Comparison of ENCODE assay signal across 1 cellular context in the genomic region with DNA sequence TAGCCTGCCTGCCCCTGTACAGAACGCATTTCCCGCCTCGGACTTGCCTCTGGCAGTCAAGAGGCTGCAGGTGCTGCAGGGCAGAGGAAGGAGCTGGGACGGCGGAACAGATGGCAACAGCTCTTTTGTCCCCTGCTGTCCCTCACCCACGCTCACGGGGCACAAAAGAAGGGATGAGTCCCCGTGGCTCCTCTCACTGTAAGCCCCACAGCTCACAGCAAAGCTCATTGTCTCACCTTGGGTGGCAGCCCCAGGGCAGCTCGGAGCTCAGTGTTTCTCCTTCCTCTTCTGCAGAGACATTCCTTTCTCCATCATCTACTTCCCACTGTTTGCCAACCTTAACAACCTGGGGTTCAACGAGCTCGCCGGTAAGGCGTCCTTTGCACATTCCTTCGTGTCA.
TF ChIP-seq lines count a peak whose summit lies in the region.

No MANE protein-coding gene starts in this region.

TF ChIP-seq in WTC11, 78 proteins besides CTCF, POLR2A, EP300 and RAD21 (continued from another document):
- no peak for TF ChIP-seq E2F5 (CRISPR knock-in tag; IDR thresholded peaks at IDR 0.05)
- TF ChIP-seq, protein P1, sequence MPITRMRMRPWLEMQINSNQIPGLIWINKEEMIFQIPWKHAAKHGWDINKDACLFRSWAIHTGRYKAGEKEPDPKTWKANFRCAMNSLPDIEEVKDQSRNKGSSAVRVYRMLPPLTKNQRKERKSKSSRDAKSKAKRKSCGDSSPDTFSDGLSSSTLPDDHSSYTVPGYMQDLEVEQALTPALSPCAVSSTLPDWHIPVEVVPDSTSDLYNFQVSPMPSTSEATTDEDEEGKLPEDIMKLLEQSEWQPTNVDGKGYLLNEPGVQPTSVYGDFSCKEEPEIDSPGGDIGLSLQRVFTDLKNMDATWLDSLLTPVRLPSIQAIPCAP (CRISPR knock-in tag; IDR thresholded peaks at IDR 0.05): no peak
- TF ChIP-seq, protein P2, sequence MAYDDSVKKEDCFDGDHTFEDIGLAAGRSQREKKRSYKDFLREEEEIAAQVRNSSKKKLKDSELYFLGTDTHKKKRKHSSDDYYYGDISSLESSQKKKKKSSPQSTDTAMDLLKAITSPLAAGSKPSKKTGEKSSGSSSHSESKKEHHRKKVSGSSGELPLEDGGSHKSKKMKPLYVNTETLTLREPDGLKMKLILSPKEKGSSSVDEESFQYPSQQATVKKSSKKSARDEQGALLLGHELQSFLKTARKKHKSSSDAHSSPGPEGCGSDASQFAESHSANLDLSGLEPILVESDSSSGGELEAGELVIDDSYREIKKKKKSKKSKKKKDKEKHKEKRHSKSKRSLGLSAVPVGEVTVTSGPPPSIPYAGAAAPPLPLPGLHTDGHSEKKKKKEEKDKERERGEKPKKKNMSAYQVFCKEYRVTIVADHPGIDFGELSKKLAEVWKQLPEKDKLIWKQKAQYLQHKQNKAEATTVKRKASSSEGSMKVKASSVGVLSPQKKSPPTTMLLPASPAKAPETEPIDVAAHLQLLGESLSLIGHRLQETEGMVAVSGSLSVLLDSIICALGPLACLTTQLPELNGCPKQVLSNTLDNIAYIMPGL (CRISPR knock-in tag; IDR thresholded peaks at IDR 0.05): no peak
- TF ChIP-seq, protein P3, sequence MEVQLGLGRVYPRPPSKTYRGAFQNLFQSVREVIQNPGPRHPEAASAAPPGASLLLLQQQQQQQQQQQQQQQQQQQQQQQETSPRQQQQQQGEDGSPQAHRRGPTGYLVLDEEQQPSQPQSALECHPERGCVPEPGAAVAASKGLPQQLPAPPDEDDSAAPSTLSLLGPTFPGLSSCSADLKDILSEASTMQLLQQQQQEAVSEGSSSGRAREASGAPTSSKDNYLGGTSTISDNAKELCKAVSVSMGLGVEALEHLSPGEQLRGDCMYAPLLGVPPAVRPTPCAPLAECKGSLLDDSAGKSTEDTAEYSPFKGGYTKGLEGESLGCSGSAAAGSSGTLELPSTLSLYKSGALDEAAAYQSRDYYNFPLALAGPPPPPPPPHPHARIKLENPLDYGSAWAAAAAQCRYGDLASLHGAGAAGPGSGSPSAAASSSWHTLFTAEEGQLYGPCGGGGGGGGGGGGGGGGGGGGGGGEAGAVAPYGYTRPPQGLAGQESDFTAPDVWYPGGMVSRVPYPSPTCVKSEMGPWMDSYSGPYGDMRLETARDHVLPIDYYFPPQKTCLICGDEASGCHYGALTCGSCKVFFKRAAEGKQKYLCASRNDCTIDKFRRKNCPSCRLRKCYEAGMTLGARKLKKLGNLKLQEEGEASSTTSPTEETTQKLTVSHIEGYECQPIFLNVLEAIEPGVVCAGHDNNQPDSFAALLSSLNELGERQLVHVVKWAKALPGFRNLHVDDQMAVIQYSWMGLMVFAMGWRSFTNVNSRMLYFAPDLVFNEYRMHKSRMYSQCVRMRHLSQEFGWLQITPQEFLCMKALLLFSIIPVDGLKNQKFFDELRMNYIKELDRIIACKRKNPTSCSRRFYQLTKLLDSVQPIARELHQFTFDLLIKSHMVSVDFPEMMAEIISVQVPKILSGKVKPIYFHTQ (CRISPR knock-in tag; IDR thresholded peaks at IDR 0.05): no peak
- TF ChIP-seq ZNF396 (CRISPR knock-in tag; IDR thresholded peaks at IDR 0.05; ENCODE audit: borderline replicate concordance): no peak
- TF ChIP-seq, protein P4, sequence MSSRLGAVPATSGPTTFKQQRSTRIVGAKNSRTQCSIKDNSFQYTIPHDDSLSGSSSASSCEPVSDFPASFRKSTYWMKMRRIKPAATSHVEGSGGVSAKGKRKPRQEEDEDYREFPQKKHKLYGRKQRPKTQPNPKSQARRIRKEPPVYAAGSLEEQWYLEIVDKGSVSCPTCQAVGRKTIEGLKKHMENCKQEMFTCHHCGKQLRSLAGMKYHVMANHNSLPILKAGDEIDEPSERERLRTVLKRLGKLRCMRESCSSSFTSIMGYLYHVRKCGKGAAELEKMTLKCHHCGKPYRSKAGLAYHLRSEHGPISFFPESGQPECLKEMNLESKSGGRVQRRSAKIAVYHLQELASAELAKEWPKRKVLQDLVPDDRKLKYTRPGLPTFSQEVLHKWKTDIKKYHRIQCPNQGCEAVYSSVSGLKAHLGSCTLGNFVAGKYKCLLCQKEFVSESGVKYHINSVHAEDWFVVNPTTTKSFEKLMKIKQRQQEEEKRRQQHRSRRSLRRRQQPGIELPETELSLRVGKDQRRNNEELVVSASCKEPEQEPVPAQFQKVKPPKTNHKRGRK (CRISPR knock-in tag; IDR thresholded peaks at IDR 0.05; ENCODE audit: borderline replicate concordance): no peak
- TF ChIP-seq SOX15 (CRISPR knock-in tag; IDR thresholded peaks at IDR 0.05): no peak
- no peak for TF ChIP-seq ZNF317 (CRISPR knock-in tag; IDR thresholded peaks at IDR 0.05; ENCODE audit: borderline replicate concordance, low read depth)
- TF ChIP-seq RELA (CRISPR knock-in tag; IDR thresholded peaks at IDR 0.05; ENCODE audit: borderline replicate concordance): no peak
- TF ChIP-seq GRHL2 (CRISPR knock-in tag; IDR thresholded peaks at IDR 0.05; ENCODE audit: insufficient replicate concordance, severe bottlenecking): no peak
